Comparison of ENCODE assay signal across 8 cellular contexts in the genomic region with DNA sequence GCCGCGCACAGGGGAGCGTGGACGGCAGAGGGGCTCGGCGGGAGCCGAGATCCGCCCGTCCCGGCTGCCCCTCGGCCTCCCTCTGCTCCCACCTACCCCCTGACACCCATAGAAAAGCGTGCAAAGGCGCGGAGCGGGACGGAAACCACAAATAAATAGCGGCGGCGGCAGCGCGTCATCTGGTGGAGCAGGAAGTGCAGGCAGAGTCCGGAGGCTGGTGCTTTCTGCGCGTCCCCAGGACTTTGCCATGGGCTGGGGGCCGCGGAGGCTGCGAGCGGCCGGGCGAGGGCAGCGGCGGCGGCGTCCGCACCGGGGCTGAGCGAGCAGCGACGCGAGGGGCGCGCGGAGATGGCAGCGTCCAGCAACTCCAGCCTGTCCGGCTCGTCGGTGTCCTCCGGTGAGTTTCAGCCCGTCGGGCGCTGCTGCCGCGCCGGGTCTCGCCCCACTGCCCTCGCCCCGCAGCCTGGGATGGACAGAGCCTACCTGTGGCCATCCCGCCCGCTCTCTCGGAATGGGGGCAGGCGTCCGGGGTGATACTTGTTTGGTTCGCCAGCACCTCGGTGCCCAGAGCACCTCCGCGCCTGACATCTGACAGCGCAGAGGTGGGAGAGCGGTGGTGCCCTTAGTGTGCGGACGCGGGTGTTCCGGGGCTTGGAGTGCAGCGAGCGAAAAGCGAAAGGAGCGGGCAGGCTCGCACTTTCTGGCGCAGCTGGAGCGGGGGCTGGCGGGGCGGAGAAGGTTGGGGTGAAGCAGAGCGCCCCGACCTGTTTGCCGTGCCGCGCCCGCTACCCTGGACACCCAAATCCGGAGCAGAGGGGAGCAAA. TPM values are rescaled to one million over a fixed set of nuclear protein-coding genes. Genes with fewer than 3 reads are reported as not detected.
DNase-seq lines count a peak whose midpoint lies in the region; ATAC-seq and TF ChIP-seq lines count a peak whose summit lies in the region.

A gene (plus strand): TSS at position 182 of the 824 bp plus-strand sequence.

- H2AFZ ChIP-seq in HCT116 (ENCODE audit: low read depth, low read length, poor library complexity, severe bottlenecking), result peak within 1 kb of the TSS; percentile 85

- H3K4me3 ChIP-seq in HCT116 (replicated peaks in 1 of 2; ENCODE audit: low read depth in 1 of 2, low read length in 2 of 2) (peak within 1 kb of the TSS; percentile 51 to 65), fibroblast of the aortic adventitia (ENCODE audit: low read depth, low read length) (peak within 1 kb of the TSS; percentile 70)

- H3K9ac ChIP-seq in HCT116 (ENCODE audit: low read length), result peak within 1 kb of the TSS; percentile 17; the same call in 1 of the 2 replicates

- H3K4me1 ChIP-seq in HCT116 (ENCODE audit: control insufficient read depth in 1 of 2, insufficient read depth in 2 of 2, low read length in 2 of 2), result peaks cover 0 to 10% of the 10 kb centered on the region in 2 experiments; a peak in 2 of 4 replicates

- H3K9me2 ChIP-seq in HCT116 (ENCODE audit: insufficient read depth), result no peaks in the 10 kb centered on the region

- no TSS peak for BruUV-seq in HCT116 (replicated peaks; lab: Mats Ljungman, UMichigan)

- no peak within 1 kb of the TSS; the same call in 1 of the 2 replicates for H3K27ac ChIP-seq in HCT116 (ENCODE audit: low read depth, low read length)

- H3K9me3 ChIP-seq in HCT116 (ENCODE audit: control insufficient read depth in 1 of 2, insufficient read depth in 1 of 2, low read depth in 1 of 2, low read length in 2 of 2), result no peaks in the 10 kb centered on the region

- H3K27me3 ChIP-seq in HCT116 (ENCODE audit: insufficient read depth, low read length), result 0 out of 2 replicates have a peak, but pooled peaks cover 7% of the 10 kb centered on the region

- POLR2A ChIA-PET in HCT116 (lab: Charles Lee), result no interaction called here

- TF ChIP-seq RAD21 in HCT116 (IDR thresholded peaks at IDR 0.05; ENCODE audit: low read depth), result no peak

- DNase-seq in Ammon's horn (ENCODE audit: low spot score) (peak; percentile 77), HCT116 (ENCODE audit: low read depth, low spot score) (no peak), NCI-H774 (lab: John Stamatoyannopoulos, UW) (peak; percentile 54), fibroblast of the aortic adventitia (ENCODE audit: low read depth) (peak; percentile 26), natural killer cell (peak; percentile 68), superior temporal gyrus (ENCODE audit: extremely low spot score) (peak; percentile 66)
- DNase-seq in activated T-helper 1 cell treated with anti-CD3 and anti-CD28 coated beads, Interleukin-2, amount 50 U/mL, for 16 hours (ENCODE audit: low read depth in 1 of 2, low spot score in 1 of 2), result peak; percentile 11 to 29

- H3K27me3 Mint-ChIP-seq in natural killer cell (ENCODE audit: low read depth in 2 of 2), result peaks cover 2 to 7% of the 10 kb centered on the region in 2 donors

- TF ChIP-seq CTCF in HCT116 (IDR thresholded peaks at IDR 0.05 in 2 of 3, conservative IDR thresholded peaks at IDR 0.05 in 1 of 3; ENCODE audit: borderline replicate concordance in 1 of 3, insufficient read depth in 1 of 3, low read depth in 2 of 3, low read length in 2 of 3) (no peak), fibroblast of the aortic adventitia (IDR thresholded peaks at IDR 0.05; ENCODE audit: insufficient read depth, low read length) (no peak), natural killer cell (IDR thresholded peaks at IDR 0.05) (no peak)

- peak within 1 kb of the TSS; percentile 86 for H3K4me2 ChIP-seq in HCT116 (ENCODE audit: low read length)

- peaks cover 0 to 2% of the 10 kb centered on the region in 2 donors for H3K9me3 Mint-ChIP-seq in natural killer cell

- RAD21 ChIA-PET in HCT116 (lab: Charles Lee; ENCODE audit: low non-redundant PET in 1 of 2, low total read pairs in 2 of 2, uncharacterized antibody in 2 of 2, unreplicated experiment in 2 of 2), result no interaction called here

- peak within 1 kb of the TSS; percentile 93 for H3K4me3 Mint-ChIP-seq in natural killer cell

- intact Hi-C loops in HCT116 (cut with micrococcal nuclease) (loop anchor here (10.0 kb wide), 1 partner anchor 150 kb away; no protein-coding TSS in a partner anchor), natural killer cell (cut with micrococcal nuclease) (loop anchor here (5.0 kb wide), 1 partner anchor 158 kb away; no protein-coding TSS in a partner anchor)

- no peak for TF ChIP-seq POLR2A in HCT116 (IDR thresholded peaks at IDR 0.05; ENCODE audit: borderline replicate concordance, extremely low read depth, insufficient read depth, insufficient read length)

- no peaks in the 10 kb centered on the region for H4K20me1 ChIP-seq in HCT116 (ENCODE audit: insufficient read depth)

- H3K27ac Mint-ChIP-seq in natural killer cell, result peak within 1 kb of the TSS; percentile 88 to 92

- H3K4me1 Mint-ChIP-seq in natural killer cell, result peaks cover 35 to 46% of the 10 kb centered on the region in 2 donors

- H3K36me3 ChIP-seq in HCT116 (ENCODE audit: control insufficient read depth in 1 of 2, insufficient read depth in 2 of 2, low read length in 2 of 2), result no peaks in the 10 kb centered on the region

- ATAC-seq in HCT116, result peak; percentile 72
- peak; percentile 61 to 79 (median 66) for ATAC-seq in natural killer cell
- ATAC-seq in HG03280 (IDR thresholded peaks at IDR 0.05; ENCODE audit: unreplicated experiment), result no peak

- CTCF ChIA-PET in HCT116 (lab: Charles Lee), result no interaction called here

- no peaks in the 10 kb centered on the region for H3K36me3 Mint-ChIP-seq in natural killer cell

- no peaks in the 10 kb centered on the region for H3K79me2 ChIP-seq in HCT116 (ENCODE audit: insufficient read depth, low read length)

TF ChIP-seq in HCT116, 20 proteins besides CTCF, POLR2A, EP300 and RAD21:
- no peak for TF ChIP-seq ELF1 (IDR thresholded peaks at IDR 0.05; ENCODE audit: borderline replicate concordance, low read depth)
- TF ChIP-seq FOSL1 (IDR thresholded peaks at IDR 0.05; ENCODE audit: low read depth), result no peak
- TF ChIP-seq EZH2 (IDR thresholded peaks at IDR 0.05), result no peak
- no peak for TF ChIP-seq CEBPB (IDR thresholded peaks at IDR 0.05; ENCODE audit: low read depth)
- no peak for TF ChIP-seq ZFX (IDR thresholded peaks at IDR 0.05)
- TF ChIP-seq, protein P1, sequence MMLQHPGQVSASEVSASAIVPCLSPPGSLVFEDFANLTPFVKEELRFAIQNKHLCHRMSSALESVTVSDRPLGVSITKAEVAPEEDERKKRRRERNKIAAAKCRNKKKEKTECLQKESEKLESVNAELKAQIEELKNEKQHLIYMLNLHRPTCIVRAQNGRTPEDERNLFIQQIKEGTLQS (IDR thresholded peaks at IDR 0.05), result no peak
- no peak for TF ChIP-seq ZNF274 (IDR thresholded peaks at IDR 0.05; ENCODE audit: low read depth, low read length)
- no peak for TF ChIP-seq SRF (IDR thresholded peaks at IDR 0.05; ENCODE audit: low read depth)
- TF ChIP-seq EZH2phosphoT487 (IDR thresholded peaks at IDR 0.05; ENCODE audit: borderline replicate concordance), result no peak
- TF ChIP-seq, protein P2, sequence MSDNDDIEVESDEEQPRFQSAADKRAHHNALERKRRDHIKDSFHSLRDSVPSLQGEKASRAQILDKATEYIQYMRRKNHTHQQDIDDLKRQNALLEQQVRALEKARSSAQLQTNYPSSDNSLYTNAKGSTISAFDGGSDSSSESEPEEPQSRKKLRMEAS (IDR thresholded peaks at IDR 0.05), result no peak
- no peak for TF ChIP-seq POLR2AphosphoS5 (IDR thresholded peaks at IDR 0.05; ENCODE audit: low read depth, low read length)
- TF ChIP-seq SIN3A (IDR thresholded peaks at IDR 0.05; ENCODE audit: low read depth), result no peak
- no peak for TF ChIP-seq JUND (IDR thresholded peaks at IDR 0.05)
- TF ChIP-seq, protein P3, sequence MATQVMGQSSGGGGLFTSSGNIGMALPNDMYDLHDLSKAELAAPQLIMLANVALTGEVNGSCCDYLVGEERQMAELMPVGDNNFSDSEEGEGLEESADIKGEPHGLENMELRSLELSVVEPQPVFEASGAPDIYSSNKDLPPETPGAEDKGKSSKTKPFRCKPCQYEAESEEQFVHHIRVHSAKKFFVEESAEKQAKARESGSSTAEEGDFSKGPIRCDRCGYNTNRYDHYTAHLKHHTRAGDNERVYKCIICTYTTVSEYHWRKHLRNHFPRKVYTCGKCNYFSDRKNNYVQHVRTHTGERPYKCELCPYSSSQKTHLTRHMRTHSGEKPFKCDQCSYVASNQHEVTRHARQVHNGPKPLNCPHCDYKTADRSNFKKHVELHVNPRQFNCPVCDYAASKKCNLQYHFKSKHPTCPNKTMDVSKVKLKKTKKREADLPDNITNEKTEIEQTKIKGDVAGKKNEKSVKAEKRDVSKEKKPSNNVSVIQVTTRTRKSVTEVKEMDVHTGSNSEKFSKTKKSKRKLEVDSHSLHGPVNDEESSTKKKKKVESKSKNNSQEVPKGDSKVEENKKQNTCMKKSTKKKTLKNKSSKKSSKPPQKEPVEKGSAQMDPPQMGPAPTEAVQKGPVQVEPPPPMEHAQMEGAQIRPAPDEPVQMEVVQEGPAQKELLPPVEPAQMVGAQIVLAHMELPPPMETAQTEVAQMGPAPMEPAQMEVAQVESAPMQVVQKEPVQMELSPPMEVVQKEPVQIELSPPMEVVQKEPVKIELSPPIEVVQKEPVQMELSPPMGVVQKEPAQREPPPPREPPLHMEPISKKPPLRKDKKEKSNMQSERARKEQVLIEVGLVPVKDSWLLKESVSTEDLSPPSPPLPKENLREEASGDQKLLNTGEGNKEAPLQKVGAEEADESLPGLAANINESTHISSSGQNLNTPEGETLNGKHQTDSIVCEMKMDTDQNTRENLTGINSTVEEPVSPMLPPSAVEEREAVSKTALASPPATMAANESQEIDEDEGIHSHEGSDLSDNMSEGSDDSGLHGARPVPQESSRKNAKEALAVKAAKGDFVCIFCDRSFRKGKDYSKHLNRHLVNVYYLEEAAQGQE (IDR thresholded peaks at IDR 0.05; ENCODE audit: low read depth), result no peak
TF ChIP-seq in HCT116: peak in this region for 0.

RNA-seq across cellular contexts. Expression of the gene that starts here (rescaled TPM):
- 2.1 TPM for total RNA-seq in HCT116 (2021; ENCODE audit: unreplicated experiment)
- 1.1 and 1.7 TPM in 2 replicates for polyA plus RNA-seq in HCT116 (2012)
- 0.81 and 3.6 TPM in 2 replicates for total RNA-seq in fibroblast of the aortic adventitia (ENCODE audit: low replicate concordance)
- 10 to 100 TPM; 23.2 to 40.6 (median 30.2) TPM for total RNA-seq in natural killer cell
